10 cellular contexts compared by ENCODE assay signal in genomic region chr1:113940365-113941244, GRCh38. TPM values are rescaled to one million over a fixed set of nuclear protein-coding genes. Genes with fewer than 3 reads are reported as not detected.
DNase-seq lines count a peak whose midpoint lies in the region; ATAC-seq and TF ChIP-seq lines count a peak whose summit lies in the region.
"Had no signal": no experiment of that assay in that cellular context is flagged by ENCODE, and none has a peak within 500 bp of the region (broad histone marks: within the 10 kb centered on the region; RNA-seq: fewer than 3 reads in every experiment).

No MANE protein-coding gene starts in this region.

- peak overlapping the region; percentile 39 for H3K4me3 Mint-ChIP-seq in activated CD4-positive, alpha-beta memory T cell treated with anti-CD3 and anti-CD28 coated beads, Interleukin-2, amount 10 ng/mL, durations not matched to agents 7 days and 5 days
- H3K4me3 Mint-ChIP-seq in naive B cell = peak overlapping the region in 2 of 8 donors; percentile 16 to 57

- CTCF ChIA-PET in activated CD4-positive, alpha-beta memory T cell treated with anti-CD3 and anti-CD28 coated beads, Interleukin-2, amount 10 ng/mL, durations not matched to agents 7 days and 5 days (lab: Charles Lee) = interaction anchor here (0.6 to 2.6 kb wide), 5 partner anchors 8 to 342 kb away, joined by 3 to 9 read pairs (median 4); no protein-coding TSS in a partner anchor

- in situ Hi-C loops in G401 (cut with HindIII; ENCODE audit: low sequenced_read_pairs) = no loop called here
- in situ Hi-C loops in brain microvascular endothelial cell (cut with HindIII; ENCODE audit: low pct_ligation_motif_present, low sequenced_read_pairs) = no loop called here

- no peaks in the 10 kb centered on the region for H3K27me3 ChIP-seq in brain microvascular endothelial cell (replicated peaks)
- H3K27me3 ChIP-seq: tibial nerve had no signal

- ATAC-seq in HG03045 (IDR thresholded peaks at IDR 0.05; ENCODE audit: unreplicated experiment) (peak; percentile 68), naive B cell (ENCODE audit: low read depth in 2 of 2) (peak; percentile 61 to 63)

- peaks cover 67% of the 10 kb centered on the region for H3K4me1 Mint-ChIP-seq in activated CD4-positive, alpha-beta memory T cell treated with anti-CD3 and anti-CD28 coated beads, Interleukin-2, amount 10 ng/mL, durations not matched to agents 7 days and 5 days
- peaks cover 38 to 56% (median 44%) of the 10 kb centered on the region in 3 donors for H3K4me1 Mint-ChIP-seq in naive B cell

- no peak overlapping the region for H3K27ac ChIP-seq in brain microvascular endothelial cell
- H3K27ac ChIP-seq: tibial nerve had no signal

- no peak for TF ChIP-seq CTCF in brain microvascular endothelial cell (IDR thresholded peaks at IDR 0.05; ENCODE audit: low read depth, low read length, missing control alignments)

- peak overlapping the region; percentile 79 for H3K27ac Mint-ChIP-seq in activated CD4-positive, alpha-beta memory T cell treated with anti-CD3 and anti-CD28 coated beads, Interleukin-2, amount 10 ng/mL, durations not matched to agents 7 days and 5 days
- peak overlapping the region; percentile 67 to 92 (median 80) for H3K27ac Mint-ChIP-seq in naive B cell

- DNase-seq in G401 (ENCODE audit: low spot score) (peak; percentile 82), naive B cell (peak; percentile 13), occipital lobe (lab: John Stamatoyannopoulos, UW) (no peak), hypothalamus (lab: John Stamatoyannopoulos, UW) (no peak), brain microvascular endothelial cell (no peak), RPMI8226 (no peak)
- peak; percentile 54 for DNase-seq in activated CD4-positive, alpha-beta memory T cell treated with anti-CD3 and anti-CD28 coated beads, Interleukin-2, amount 10 ng/mL, durations not matched to agents 7 days and 5 days
- DNase-seq: NCI-H1092 had no signal

- peaks cover 3% of the 10 kb centered on the region for H3K9me3 Mint-ChIP-seq in activated CD4-positive, alpha-beta memory T cell treated with anti-CD3 and anti-CD28 coated beads, Interleukin-2, amount 10 ng/mL, durations not matched to agents 7 days and 5 days
- peaks cover 0 to 2% (median 0%) of the 10 kb centered on the region in 7 donors for H3K9me3 Mint-ChIP-seq in naive B cell

- POLR2A ChIA-PET in activated CD4-positive, alpha-beta memory T cell treated with anti-CD3 and anti-CD28 coated beads, Interleukin-2, amount 10 ng/mL, durations not matched to agents 7 days and 5 days (lab: Charles Lee) = interaction anchor here (0.7 to 4.0 kb wide), 6 partner anchors 11 to 818 kb away, joined by 3 to 55 read pairs (median 3); partner anchors contain the start of gene HIPK1

- peaks cover 63% of the 10 kb centered on the region for H3K36me3 Mint-ChIP-seq in activated CD4-positive, alpha-beta memory T cell treated with anti-CD3 and anti-CD28 coated beads, Interleukin-2, amount 10 ng/mL, durations not matched to agents 7 days and 5 days (ENCODE audit: low read depth)
- H3K36me3 Mint-ChIP-seq in naive B cell = peaks cover 16 to 21% of the 10 kb centered on the region in 2 donors

- H3K36me3 ChIP-seq in brain microvascular endothelial cell (replicated peaks) = peaks cover 23% of the 10 kb centered on the region

- no peaks in the 10 kb centered on the region for H3K27me3 Mint-ChIP-seq in activated CD4-positive, alpha-beta memory T cell treated with anti-CD3 and anti-CD28 coated beads, Interleukin-2, amount 10 ng/mL, durations not matched to agents 7 days and 5 days
- H3K27me3 Mint-ChIP-seq in naive B cell = no peaks in the 10 kb centered on the region

- no peak overlapping the region for H3K4me3 ChIP-seq in brain microvascular endothelial cell (ENCODE audit: low read depth, low read length)
- H3K4me3 ChIP-seq: tibial nerve had no signal

RNA-seq across cellular contexts. Expression of gene HIPK1, which starts 11.5 kb away (rescaled TPM):
- total RNA-seq in G401 (2014; rRNA removed; shearing (Covaris generic)) = 11.3 and 13.1 TPM in 2 replicates
- total RNA-seq in activated CD4-positive, alpha-beta memory T cell treated with anti-CD3 and anti-CD28 coated beads, Interleukin-2, amount 10 ng/mL, durations not matched to agents 7 days and 5 days = 10 to 100 TPM; 89.5 to 92.5 TPM
- 1 to 10 TPM in 5 of 6 donors, under 1 TPM in 1; 0.08 to 8.6 (median 6.4) TPM for polyA plus RNA-seq in naive B cell (ENCODE audit: low read depth in 6 of 6)
- 45.2 TPM for total RNA-seq in occipital lobe

RNA-seq across cellular contexts. Expression of gene DCLRE1B, which starts 35.5 kb away (rescaled TPM):
- total RNA-seq in G401 (2014; rRNA removed; shearing (Covaris generic)) = 12.3 and 13.1 TPM in 2 replicates
- total RNA-seq in activated CD4-positive, alpha-beta memory T cell treated with anti-CD3 and anti-CD28 coated beads, Interleukin-2, amount 10 ng/mL, durations not matched to agents 7 days and 5 days = 10 to 100 TPM; 13.2 to 14.4 TPM
- polyA plus RNA-seq in naive B cell (ENCODE audit: low read depth in 6 of 6) = 1 to 10 TPM; 2.7 to 7.5 (median 5.0) TPM
- 6.4 TPM for total RNA-seq in occipital lobe

RNA-seq across cellular contexts. Expression of gene AP4B1, which starts 36.0 kb away (rescaled TPM):
- 4.1 and 5.6 TPM in 2 replicates for total RNA-seq in G401 (2014; rRNA removed; shearing (Covaris generic))
- total RNA-seq in activated CD4-positive, alpha-beta memory T cell treated with anti-CD3 and anti-CD28 coated beads, Interleukin-2, amount 10 ng/mL, durations not matched to agents 7 days and 5 days = 10 to 100 TPM; 53.7 to 56.7 TPM
- polyA plus RNA-seq in naive B cell (ENCODE audit: low read depth in 6 of 6) = 10 to 100 TPM; 13.6 to 24.6 (median 15.8) TPM
- total RNA-seq in occipital lobe = 36.2 TPM

RNA-seq across cellular contexts. Expression of gene OLFML3, which starts 38.7 kb away (rescaled TPM):
- 0.31 and 0.49 TPM in 2 replicates for total RNA-seq in G401 (2014; rRNA removed; shearing (Covaris generic))
- under 1 TPM; 0.20 to 0.45 TPM for total RNA-seq in activated CD4-positive, alpha-beta memory T cell treated with anti-CD3 and anti-CD28 coated beads, Interleukin-2, amount 10 ng/mL, durations not matched to agents 7 days and 5 days
- polyA plus RNA-seq in naive B cell (ENCODE audit: low read depth in 6 of 6) = not detected
- 22.5 TPM for total RNA-seq in occipital lobe

RNA-seq across cellular contexts. Expression of gene BCL2L15, which starts 53.2 kb away (rescaled TPM):
- total RNA-seq in G401 (2014; rRNA removed; shearing (Covaris generic)) = 0.64 TPM in 1 of 2 replicates, not detected in the other
- 1 to 10 TPM; 1.6 to 2.9 TPM for total RNA-seq in activated CD4-positive, alpha-beta memory T cell treated with anti-CD3 and anti-CD28 coated beads, Interleukin-2, amount 10 ng/mL, durations not matched to agents 7 days and 5 days
- polyA plus RNA-seq in naive B cell (ENCODE audit: low read depth in 6 of 6) = under 1 TPM in 2 of 6 donors, not detected in 4; 0.05 TPM
- total RNA-seq in occipital lobe = 1.4 TPM

Comparison
In these comparisons a context has a peak if more than half of its experiments do, and no peak if none do; other contexts are left out.
1. DNase-seq: peak in G401 (single experiment), activated CD4-positive, alpha-beta memory T cell treated with anti-CD3 and anti-CD28 coated beads, Interleukin-2, amount 10 ng/mL, durations not matched to agents 7 days and 5 days (single experiment) and naive B cell (single experiment); none in occipital lobe (single experiment), hypothalamus (0 of 51), brain microvascular endothelial cell (single experiment) and RPMI8226 (single experiment).